8 cellular contexts compared by ENCODE assay signal in genomic region chr2:61504949-61505348, GRCh38.
"Had no signal": no experiment of that assay in that cellular context is flagged by ENCODE, and none has a peak within 500 bp of the region (broad histone marks: within the 10 kb centered on the region; RNA-seq: fewer than 3 reads in every experiment).

No MANE protein-coding gene starts in this region.

- H3K27ac ChIP-seq: GM23248, HL-60 had no signal

- H3K9me3 Mint-ChIP-seq: H9 had no signal

- ATAC-seq: K562 had no signal

- H3K4me1 Mint-ChIP-seq: H9 had no signal

- H3K4me3 Mint-ChIP-seq: H9 had no signal

- H3K4me3 ChIP-seq: GM23248, K562 had no signal

- DNase-seq: GM23248, GOT3, H9, HCEC 1CT, IMR-90, KG1 had no signal

- H3K9ac ChIP-seq: GM23248 had no signal
